In the genomic region with DNA sequence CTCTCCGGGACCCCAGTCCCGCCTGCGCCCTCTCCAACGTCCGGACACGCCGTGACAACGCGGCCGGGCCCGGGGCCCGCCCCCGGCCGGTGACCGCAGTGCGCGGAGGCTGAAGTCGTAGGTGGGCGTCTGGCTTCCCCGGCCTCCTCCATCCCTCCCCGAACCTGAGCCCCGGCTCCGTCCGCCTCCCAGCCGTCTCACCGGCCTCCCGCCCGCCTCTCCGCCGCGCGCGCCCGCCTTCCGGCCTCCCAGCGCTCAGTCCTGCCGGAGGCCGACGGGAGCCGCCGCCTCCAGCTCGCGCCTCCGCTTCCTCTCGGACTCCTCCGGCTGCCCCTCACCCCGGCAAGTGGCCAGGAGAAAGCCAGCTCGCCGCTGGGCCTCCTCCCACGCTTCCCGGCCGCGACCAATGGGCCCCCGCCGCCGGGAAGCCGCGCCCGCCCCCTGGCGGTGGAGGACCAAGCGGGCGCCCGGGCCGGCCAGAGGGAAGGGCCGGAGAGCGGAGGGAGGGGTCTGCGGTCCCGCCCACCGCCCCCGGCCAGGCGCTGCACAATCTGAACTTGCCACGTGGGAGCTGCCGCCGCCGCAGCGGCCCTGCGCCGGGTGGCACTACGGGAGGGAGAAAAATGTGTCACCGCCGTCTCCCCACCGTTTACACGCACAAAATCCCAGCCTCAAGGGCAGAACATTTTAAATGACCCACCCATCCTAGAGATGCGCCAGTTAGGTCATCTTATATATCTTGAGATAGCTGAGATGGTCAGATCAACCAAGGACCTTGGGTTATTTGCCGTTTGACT, we compare ENCODE assay signal across 1 cellular context.
TF ChIP-seq lines count a peak whose summit lies in the region.

TSS of gene FAM3C (minus strand) at position 348 of the 797 bp plus-strand sequence. CDS start 13,339 bp downstream, outside the sequence.

TF ChIP-seq in HEK293, 187 proteins besides CTCF, POLR2A, EP300 and RAD21 (continued from another document and continues in another):
- no peak for TF ChIP-seq ZNF639 (tag by site-specific recombination; IDR thresholded peaks at IDR 0.05)
- TF ChIP-seq ZNF560 (tag by site-specific recombination; IDR thresholded peaks at IDR 0.05; ENCODE audit: borderline replicate concordance) = no peak
- peak; percentile 28 for TF ChIP-seq ZIC2 (tag by site-specific recombination; IDR thresholded peaks at IDR 0.05)
- TF ChIP-seq KLF10 (tag by site-specific recombination; IDR thresholded peaks at IDR 0.05) = peak; percentile 82
- no peak for TF ChIP-seq ZNF221 (tag by site-specific recombination; IDR thresholded peaks at IDR 0.05; ENCODE audit: borderline replicate concordance)
- TF ChIP-seq, protein P1, sequence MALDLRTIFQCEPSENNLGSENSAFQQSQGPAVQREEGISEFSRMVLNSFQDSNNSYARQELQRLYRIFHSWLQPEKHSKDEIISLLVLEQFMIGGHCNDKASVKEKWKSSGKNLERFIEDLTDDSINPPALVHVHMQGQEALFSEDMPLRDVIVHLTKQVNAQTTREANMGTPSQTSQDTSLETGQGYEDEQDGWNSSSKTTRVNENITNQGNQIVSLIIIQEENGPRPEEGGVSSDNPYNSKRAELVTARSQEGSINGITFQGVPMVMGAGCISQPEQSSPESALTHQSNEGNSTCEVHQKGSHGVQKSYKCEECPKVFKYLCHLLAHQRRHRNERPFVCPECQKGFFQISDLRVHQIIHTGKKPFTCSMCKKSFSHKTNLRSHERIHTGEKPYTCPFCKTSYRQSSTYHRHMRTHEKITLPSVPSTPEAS (tag by site-specific recombination; IDR thresholded peaks at IDR 0.05) = no peak
- TF ChIP-seq EGR2 (tag by site-specific recombination; IDR thresholded peaks at IDR 0.05; ENCODE audit: low read depth) = peak; percentile 95
- TF ChIP-seq ZNF311 (tag by site-specific recombination; IDR thresholded peaks at IDR 0.05; ENCODE audit: borderline replicate concordance) = no peak
- TF ChIP-seq, protein P2, sequence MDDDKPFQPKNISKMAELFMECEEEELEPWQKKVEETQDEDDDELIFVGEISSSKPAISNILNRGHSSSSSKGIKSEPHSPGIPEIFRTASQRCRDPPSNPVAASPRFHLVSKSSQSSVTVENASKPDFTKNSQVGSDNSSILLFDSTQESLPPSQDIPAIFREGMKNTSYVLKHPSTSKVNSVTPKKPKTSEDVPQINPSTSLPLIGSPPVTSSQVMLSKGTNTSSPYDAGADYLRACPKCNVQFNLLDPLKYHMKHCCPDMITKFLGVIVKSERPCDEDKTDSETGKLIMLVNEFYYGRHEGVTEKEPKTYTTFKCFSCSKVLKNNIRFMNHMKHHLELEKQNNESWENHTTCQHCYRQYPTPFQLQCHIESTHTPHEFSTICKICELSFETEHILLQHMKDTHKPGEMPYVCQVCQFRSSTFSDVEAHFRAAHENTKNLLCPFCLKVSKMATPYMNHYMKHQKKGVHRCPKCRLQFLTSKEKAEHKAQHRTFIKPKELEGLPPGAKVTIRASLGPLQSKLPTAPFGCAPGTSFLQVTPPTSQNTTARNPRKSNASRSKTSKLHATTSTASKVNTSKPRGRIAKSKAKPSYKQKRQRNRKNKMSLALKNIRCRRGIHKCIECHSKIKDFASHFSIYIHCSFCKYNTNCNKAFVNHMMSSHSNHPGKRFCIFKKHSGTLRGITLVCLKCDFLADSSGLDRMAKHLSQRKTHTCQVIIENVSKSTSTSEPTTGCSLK (tag by site-specific recombination; IDR thresholded peaks at IDR 0.05) = no peak
- TF ChIP-seq ZNF837 (tag by site-specific recombination; IDR thresholded peaks at IDR 0.05) = no peak
- peak; percentile 87 for TF ChIP-seq ZNF561 (tag by site-specific recombination; IDR thresholded peaks at IDR 0.05; ENCODE audit: borderline replicate concordance)
- no peak for TF ChIP-seq ZFP37 (tag by site-specific recombination; IDR thresholded peaks at IDR 0.05)
- no peak for TF ChIP-seq ZNF549 (tag by site-specific recombination; IDR thresholded peaks at IDR 0.05)
- TF ChIP-seq ZNF518A (tag by site-specific recombination; conservative IDR thresholded peaks at IDR 0.05; ENCODE audit: low read depth) = no peak
- TF ChIP-seq ZEB2 (tag by site-specific recombination; IDR thresholded peaks at IDR 0.05) = 0 out of 2 replicates have a peak, but pooled peaks have one; percentile 30
- peak; percentile 36; the same call in 1 of the 2 replicates for TF ChIP-seq ZBTB11 (tag by site-specific recombination; conservative IDR thresholded peaks at IDR 0.05; ENCODE audit: low read depth)
- peak; percentile 72; the same call in 1 of the 2 replicates for TF ChIP-seq SP3 (tag by site-specific recombination; IDR thresholded peaks at IDR 0.05)
- 0 out of 2 replicates have a peak, but pooled peaks have one; percentile 22 for TF ChIP-seq ZSCAN16 (tag by site-specific recombination; IDR thresholded peaks at IDR 0.05)
- TF ChIP-seq KLF9 (tag by site-specific recombination; IDR thresholded peaks at IDR 0.05; ENCODE audit: low read depth) = peak; percentile 94
- peak; percentile 55 for TF ChIP-seq ZNF600 (tag by site-specific recombination; IDR thresholded peaks at IDR 0.05)
- no peak for TF ChIP-seq ZNF155 (tag by site-specific recombination; IDR thresholded peaks at IDR 0.05)
- no peak for TF ChIP-seq TSHZ1 (tag by site-specific recombination; IDR thresholded peaks at IDR 0.05; ENCODE audit: borderline replicate concordance)
- TF ChIP-seq YY1 (tag by site-specific recombination; IDR thresholded peaks at IDR 0.05) = peak; percentile 48; the same call in 1 of the 2 replicates
- TF ChIP-seq ZXDB (tag by site-specific recombination; IDR thresholded peaks at IDR 0.05) = peak; percentile 65; the same call in 1 of the 2 replicates
- TF ChIP-seq HOXC10 (CRISPR knock-in tag; IDR thresholded peaks at IDR 0.05) = no peak
- peak; percentile 55; the same call in 1 of the 2 replicates for TF ChIP-seq BCL11A (tag by site-specific recombination; IDR thresholded peaks at IDR 0.05; ENCODE audit: low read depth)
- TF ChIP-seq ZBTB26 (tag by site-specific recombination; optimal IDR thresholded peaks at IDR 0.05) = peak; percentile 83
- no peak for TF ChIP-seq ZNF211 (tag by site-specific recombination; IDR thresholded peaks at IDR 0.05; ENCODE audit: low read depth)
- no peak for TF ChIP-seq HOXA7 (CRISPR knock-in tag; IDR thresholded peaks at IDR 0.05; ENCODE audit: borderline replicate concordance)
- peak; percentile 81; the same call in 1 of the 2 replicates for TF ChIP-seq KLF8 (tag by site-specific recombination; IDR thresholded peaks at IDR 0.05)
- TF ChIP-seq ZNF658 (tag by site-specific recombination; IDR thresholded peaks at IDR 0.05) = no peak
- TF ChIP-seq ZBTB8A (tag by site-specific recombination; IDR thresholded peaks at IDR 0.05) = peak; percentile 58
- 0 out of 2 replicates have a peak, but pooled peaks have one; percentile 16 for TF ChIP-seq ZNF585B (tag by site-specific recombination; IDR thresholded peaks at IDR 0.05)
- no peak for TF ChIP-seq ZNF571 (tag by site-specific recombination; IDR thresholded peaks at IDR 0.05)
- peak; percentile 80 for TF ChIP-seq IKZF3 (tag by site-specific recombination; IDR thresholded peaks at IDR 0.05)
- TF ChIP-seq MZF1 (tag by site-specific recombination; IDR thresholded peaks at IDR 0.05; ENCODE audit: borderline replicate concordance) = peak; percentile 72; the same call in 1 of the 2 replicates
